ENCODE assay signal across 8 cellular contexts in the genomic region with DNA sequence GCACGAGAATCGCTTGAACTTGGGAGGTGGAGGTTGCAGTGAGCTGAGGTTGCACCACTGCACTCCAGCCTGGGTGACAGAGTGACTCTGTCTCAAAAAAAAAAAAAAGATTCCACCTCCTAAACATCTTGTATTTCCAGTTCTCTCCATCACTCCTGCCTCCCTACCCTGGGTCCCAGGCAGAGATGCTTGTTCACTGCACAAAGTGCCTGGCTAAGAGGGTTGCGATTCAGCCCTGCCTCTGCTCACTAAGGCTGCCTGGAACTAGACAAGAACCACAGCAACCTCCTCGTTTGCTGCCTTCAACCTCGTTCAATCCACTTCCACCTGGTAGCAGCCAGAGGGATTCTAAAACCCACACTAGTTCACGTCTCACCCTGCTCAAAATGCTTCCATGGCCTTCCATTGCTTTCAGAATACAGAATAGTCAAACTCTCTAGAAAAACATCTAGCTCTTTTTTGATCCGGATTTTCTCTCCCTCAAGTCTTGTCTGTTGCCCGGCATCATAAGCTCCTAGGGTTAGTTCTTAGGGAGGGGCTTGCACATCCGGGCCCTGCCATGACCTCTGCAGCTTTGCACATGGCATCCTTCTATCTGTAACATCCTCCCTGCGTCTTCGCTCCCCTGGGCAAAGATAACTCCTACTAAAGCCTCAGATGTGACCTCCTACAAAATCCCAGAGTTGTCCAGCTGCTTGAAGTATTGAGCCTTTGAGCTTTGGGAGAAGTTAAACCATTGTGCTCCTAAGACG. TPM values are rescaled to one million over a fixed set of nuclear protein-coding genes. Genes with fewer than 3 reads are reported as not detected.
DNase-seq lines count a peak whose midpoint lies in the region; ATAC-seq, FAIRE-seq and TF ChIP-seq lines count a peak whose summit lies in the region.

No MANE protein-coding gene starts in this region.

- H4K20me1 ChIP-seq in DND-41 (ENCODE audit: insufficient read depth, low read length), result peaks cover 17% of the 10 kb centered on the region; the same call in 1 of the 2 replicates
- no peaks in the 10 kb centered on the region for H4K20me1 ChIP-seq in hepatocyte (ENCODE audit: insufficient read depth, poor library complexity, severe bottlenecking)

- H3K4me3 ChIP-seq in A549 (peak overlapping the region; percentile 60; the same call in 2 of the 3 replicates), DND-41 (ENCODE audit: low read depth in 1 of 2, low read length in 2 of 2) (peak overlapping the region in 1 of 2 experiments; percentile 63; a peak in 2 of 4 replicates), SJCRH30 (peak overlapping the region; percentile 79; the same call in 1 of the 2 replicates), hepatocyte (no peak overlapping the region)

- 89% methylated on average over 12 of the region's 12 CpGs for WGBS in A549 (ENCODE audit: missing lambda C conversion rate)
- WGBS in hepatocyte (ENCODE audit: low lambda C conversion rate, missing lambda C conversion rate), result 92% methylated on average over 12 of the region's 12 CpGs

- H3K36me3 ChIP-seq in DND-41 (ENCODE audit: insufficient read depth, low read length), result peaks cover 34% of the 10 kb centered on the region
- peaks cover 25% of the 10 kb centered on the region for H3K36me3 ChIP-seq in SJCRH30
- no peaks in the 10 kb centered on the region for H3K36me3 ChIP-seq in hepatocyte (replicated peaks; ENCODE audit: insufficient read depth, low read depth)

- TF ChIP-seq RAD21 in A549 (conservative IDR thresholded peaks at IDR 0.05 in 1 of 2, IDR thresholded peaks at IDR 0.05 in 1 of 2), result no peak

- no peaks in the 10 kb centered on the region for H3K27me3 ChIP-seq in DND-41 (ENCODE audit: insufficient read depth, low read length, poor library complexity)
- H3K27me3 ChIP-seq in SJCRH30, result no peaks in the 10 kb centered on the region
- H3K27me3 ChIP-seq in hepatocyte, result no peaks in the 10 kb centered on the region

- POLR2A ChIA-PET in A549 (lab: Yijun Ruan, JAX), result interaction anchor here (0.6 to 2.7 kb wide), 4 partner anchors 9 to 527 kb away, joined by 3 to 10 read pairs (median 3); a partner anchor contains a TSS

- DNase-seq in A549 (ENCODE audit: low read depth in 1 of 2, low spot score in 1 of 2) (no peak), DND-41 (peak; percentile 43), SJCRH30 (peak in 1 of 2 experiments; percentile 20), hepatocyte (ENCODE audit: low spot score) (no peak), NCI-H2171 treated with DMSO at 0.1 percent for 48 hours (lab: John Stamatoyannopoulos, UW) (no peak), iPS-NIHi7 (ENCODE audit: extremely low spot score) (no peak)

- TF ChIP-seq EP300 in A549 (IDR thresholded peaks at IDR 0.05), result no peak

- H3K9ac ChIP-seq in DND-41 (ENCODE audit: low read depth, low read length), result peak overlapping the region; percentile 77

- H2AFZ ChIP-seq in DND-41 (ENCODE audit: low read depth, low read length) (peak overlapping the region; percentile 86; the same call in 1 of the 2 replicates), hepatocyte (no peak overlapping the region)

- no peaks in the 10 kb centered on the region for H3K9me2 ChIP-seq in hepatocyte (replicated peaks; ENCODE audit: insufficient read depth)

- no peak for TF ChIP-seq POLR2A in A549 (IDR thresholded peaks at IDR 0.05; ENCODE audit: low read length)

- no peak for ATAC-seq in A549
- no peak for ATAC-seq in DND-41 (ENCODE audit: insufficient read depth, low read depth)
- no peak for ATAC-seq in HG02571 (IDR thresholded peaks at IDR 0.05; ENCODE audit: unreplicated experiment)
- ATAC-seq in GM19467 (IDR thresholded peaks at IDR 0.05; ENCODE audit: unreplicated experiment), result no peak

- H3K9me3 ChIP-seq in A549 (no peaks in the 10 kb centered on the region), DND-41 (ENCODE audit: insufficient read depth, low read length, severe bottlenecking) (no peaks in the 10 kb centered on the region), SJCRH30 (replicated peaks) (no peaks in the 10 kb centered on the region), hepatocyte (ENCODE audit: low read depth) (no peaks in the 10 kb centered on the region)

- FAIRE-seq in A549 (lab: Jason Lieb, UNC), result no peak

- H3K27ac ChIP-seq in A549 (peak overlapping the region; percentile 75 to 90), DND-41 (ENCODE audit: low read length) (peak overlapping the region; percentile 82), SJCRH30 (no peak overlapping the region), hepatocyte (no peak overlapping the region)

- no peak for TF ChIP-seq CTCF in A549 (IDR thresholded peaks at IDR 0.05)
- TF ChIP-seq CTCF in DND-41 (IDR thresholded peaks at IDR 0.05; ENCODE audit: borderline replicate concordance, extremely low read depth, low read length, poor library complexity, severe bottlenecking), result no peak
- TF ChIP-seq CTCF in hepatocyte (IDR thresholded peaks at IDR 0.05; ENCODE audit: poor library complexity), result no peak

- H3K4me2 ChIP-seq in A549 (peak overlapping the region; percentile 68), DND-41 (ENCODE audit: insufficient read depth, low read length) (peak overlapping the region; percentile 82), hepatocyte (peak overlapping the region; percentile 85)

- H3K4me1 ChIP-seq in A549 (peaks cover 8% of the 10 kb centered on the region), DND-41 (ENCODE audit: insufficient read depth, low read length) (peaks cover 51% of the 10 kb centered on the region), SJCRH30 (peaks cover 7% of the 10 kb centered on the region; the same call in 1 of the 2 replicates), hepatocyte (ENCODE audit: insufficient read depth) (peaks cover 7% of the 10 kb centered on the region)

- CTCF ChIA-PET in A549 (lab: Yijun Ruan, JAX), result interaction anchor here (1.0 to 3.0 kb wide), 3 partner anchors 18 to 49 kb away, joined by 3 to 9 read pairs (median 4); no protein-coding TSS in a partner anchor

- H3K79me2 ChIP-seq in DND-41 (ENCODE audit: insufficient read depth, low read length), result peaks cover 44% of the 10 kb centered on the region
- H3K79me2 ChIP-seq in hepatocyte, result peaks cover 22% of the 10 kb centered on the region

TF ChIP-seq in A549, 52 proteins besides CTCF, POLR2A, EP300 and RAD21 (continues in another document):
- TF ChIP-seq BHLHE40 (IDR thresholded peaks at IDR 0.05; ENCODE audit: low read depth, low read length) (no peak), FOSB (CRISPR knock-in tag; IDR thresholded peaks at IDR 0.05) (no peak), JUNB (IDR thresholded peaks at IDR 0.05) (no peak), SREBF2 (IDR thresholded peaks at IDR 0.05) (no peak), JUN (IDR thresholded peaks at IDR 0.05) (no peak), HEYL (CRISPR knock-in tag; IDR thresholded peaks at IDR 0.05) (no peak), CEBPB (IDR thresholded peaks at IDR 0.05) (no peak), CBX2 (IDR thresholded peaks at IDR 0.05; ENCODE audit: borderline replicate concordance, low read depth) (no peak), RCOR1 (IDR thresholded peaks at IDR 0.05; ENCODE audit: low read depth, low read length) (no peak), MAZ (IDR thresholded peaks at IDR 0.05; ENCODE audit: borderline replicate concordance, low read depth, low read length) (no peak), CHD4 (IDR thresholded peaks at IDR 0.05; ENCODE audit: borderline replicate concordance) (no peak), HOXA7 (CRISPR knock-in tag; IDR thresholded peaks at IDR 0.05) (no peak)
- TF ChIP-seq, protein P1, sequence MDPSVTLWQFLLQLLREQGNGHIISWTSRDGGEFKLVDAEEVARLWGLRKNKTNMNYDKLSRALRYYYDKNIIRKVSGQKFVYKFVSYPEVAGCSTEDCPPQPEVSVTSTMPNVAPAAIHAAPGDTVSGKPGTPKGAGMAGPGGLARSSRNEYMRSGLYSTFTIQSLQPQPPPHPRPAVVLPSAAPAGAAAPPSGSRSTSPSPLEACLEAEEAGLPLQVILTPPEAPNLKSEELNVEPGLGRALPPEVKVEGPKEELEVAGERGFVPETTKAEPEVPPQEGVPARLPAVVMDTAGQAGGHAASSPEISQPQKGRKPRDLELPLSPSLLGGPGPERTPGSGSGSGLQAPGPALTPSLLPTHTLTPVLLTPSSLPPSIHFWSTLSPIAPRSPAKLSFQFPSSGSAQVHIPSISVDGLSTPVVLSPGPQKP (IDR thresholded peaks at IDR 0.05; ENCODE audit: low read depth, low read length), result no peak
- TF ChIP-seq, protein P2, sequence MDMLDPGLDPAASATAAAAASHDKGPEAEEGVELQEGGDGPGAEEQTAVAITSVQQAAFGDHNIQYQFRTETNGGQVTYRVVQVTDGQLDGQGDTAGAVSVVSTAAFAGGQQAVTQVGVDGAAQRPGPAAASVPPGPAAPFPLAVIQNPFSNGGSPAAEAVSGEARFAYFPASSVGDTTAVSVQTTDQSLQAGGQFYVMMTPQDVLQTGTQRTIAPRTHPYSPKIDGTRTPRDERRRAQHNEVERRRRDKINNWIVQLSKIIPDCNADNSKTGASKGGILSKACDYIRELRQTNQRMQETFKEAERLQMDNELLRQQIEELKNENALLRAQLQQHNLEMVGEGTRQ (IDR thresholded peaks at IDR 0.05), result no peak

RNA-seq across cellular contexts. Expression of a gene that starts 1.0 kb away (rescaled TPM):
- polyA plus RNA-seq in A549 (2011; rRNA removed), result 38.7 and 40.5 TPM in 2 replicates
- 85.9 and 103 TPM in 2 replicates for polyA plus RNA-seq in A549 (2012; cell fraction: cytosol; rRNA removed)
- 175 and 192 TPM in 2 replicates for polyA plus RNA-seq in A549 (2012; cell fraction: nucleus; rRNA removed)
- polyA plus RNA-seq in A549 (2017; fragmentation: RNase III; extraction: RNeasy Plus Mini Kit Qiagen cat#74134 plus additional on column Dnase treatment), result 60.2 to 65.7 TPM (median 64.5 TPM) in 3 replicates
- polyA minus RNA-seq in A549 (2011; rRNA and poly(A)+ RNA removed), result 79.0 and 89.3 TPM in 2 replicates
- 179 and 182 TPM in 2 replicates for total RNA-seq in SJCRH30 (2014; rRNA removed; shearing (Covaris generic))
- 19.6 and 31.4 TPM in 2 replicates for total RNA-seq in hepatocyte
- polyA plus RNA-seq in hepatocyte, result 14.6 and 15.0 TPM in 2 replicates

RNA-seq across cellular contexts. Expression of a gene that starts 6.7 kb away (rescaled TPM):
- 13.5 and 17.5 TPM in 2 replicates for polyA plus RNA-seq in A549 (2011; rRNA removed)
- 29.8 and 44.2 TPM in 2 replicates for polyA plus RNA-seq in A549 (2012; cell fraction: cytosol; rRNA removed)
- polyA plus RNA-seq in A549 (2012; cell fraction: nucleus; rRNA removed), result 65.6 and 66.2 TPM in 2 replicates
- polyA plus RNA-seq in A549 (2017; fragmentation: RNase III; extraction: RNeasy Plus Mini Kit Qiagen cat#74134 plus additional on column Dnase treatment), result 15.3 to 21.0 TPM (median 19.5 TPM) in 3 replicates
- polyA minus RNA-seq in A549 (2011; rRNA and poly(A)+ RNA removed), result 21.4 TPM in 2 replicates
- 24.4 and 24.8 TPM in 2 replicates for total RNA-seq in SJCRH30 (2014; rRNA removed; shearing (Covaris generic))
- total RNA-seq in hepatocyte, result 39.9 and 41.0 TPM in 2 replicates
- 57.2 and 66.3 TPM in 2 replicates for polyA plus RNA-seq in hepatocyte

RNA-seq across cellular contexts. Expression of a gene that starts 31.8 kb away (rescaled TPM):
- polyA plus RNA-seq in A549 (2011; rRNA removed) (3.8 and 4.2 TPM in 2 replicates), A549 (2017; fragmentation: RNase III; extraction: RNeasy Plus Mini Kit Qiagen cat#74134 plus additional on column Dnase treatment) (5.5 to 6.2 TPM (median 5.5 TPM) in 3 replicates), hepatocyte (5.1 and 7.8 TPM in 2 replicates)
- polyA plus RNA-seq in A549 (2012; cell fraction: cytosol; rRNA removed), result 7.8 and 10.8 TPM in 2 replicates
- polyA plus RNA-seq in A549 (2012; cell fraction: nucleus; rRNA removed), result 10.7 and 16.3 TPM in 2 replicates
- 1.8 and 2.1 TPM in 2 replicates for polyA minus RNA-seq in A549 (2011; rRNA and poly(A)+ RNA removed)
- 10.7 and 10.9 TPM in 2 replicates for total RNA-seq in SJCRH30 (2014; rRNA removed; shearing (Covaris generic))
- 6.4 and 8.0 TPM in 2 replicates for total RNA-seq in hepatocyte

Comparison
In these comparisons a context has a peak if more than half of its experiments do, and no peak if none do; other contexts are left out.
1. H3K27ac ChIP-seq: peak in A549 (2 of 2) and DND-41 (single experiment); none in SJCRH30 (single experiment) and hepatocyte (single experiment).
2. Peak in every context shown above with its lines, with median percentiles within 50 percentile points of each other: H3K4me2 ChIP-seq.